Comparison of ENCODE assay signal across 23 cellular contexts in genomic region chr22:31091106-31091975, GRCh38. TPM values are rescaled to one million over a fixed set of nuclear protein-coding genes. Genes with fewer than 3 reads are reported as not detected.
DNase-seq lines count a peak whose midpoint lies in the region; ATAC-seq, FAIRE-seq and TF ChIP-seq lines count a peak whose summit lies in the region.
"Had no signal": no experiment of that assay in that cellular context is flagged by ENCODE, and none has a peak within 500 bp of the region (broad histone marks: within the 10 kb centered on the region; RNA-seq: fewer than 3 reads in every experiment).

No MANE protein-coding gene starts in this region.

- no peak for FAIRE-seq in GM12892 (lab: Jason Lieb, UNC)

- H3K27ac ChIP-seq in RWPE2 (ENCODE audit: poor library complexity, severe bottlenecking), result no peak overlapping the region
- H3K27ac ChIP-seq in thoracic aorta, result peak overlapping the region; percentile 73 to 88
- H3K27ac ChIP-seq: parathyroid adenoma had no signal

- no peaks in the 10 kb centered on the region for H3K4me1 ChIP-seq in RWPE2 (ENCODE audit: insufficient read depth, poor library complexity, severe bottlenecking)
- H3K4me1 ChIP-seq in thoracic aorta (ENCODE audit: control insufficient read depth in 1 of 2, low read depth in 2 of 2), result peaks cover 23 to 100% of the 10 kb centered on the region in 2 donors
- H3K4me1 ChIP-seq: parathyroid adenoma had no signal

- no peak for ATAC-seq in RWPE2 (ENCODE audit: low read depth)
- no peak for ATAC-seq in thoracic aorta (ENCODE audit: insufficient number of reproducible peaks, low FRiP score, low read depth)
- no peak for ATAC-seq in GM18907 (IDR thresholded peaks at IDR 0.05; ENCODE audit: unreplicated experiment)

- peak; percentile 7 for DNase-seq in GM12892 (ENCODE audit: insufficient read length)
- DNase-seq in RWPE2 (ENCODE audit: low spot score), result peak; percentile 56
- peak; percentile 4 for DNase-seq in hepatic stellate cell (ENCODE audit: low spot score)
- DNase-seq in thoracic aorta (ENCODE audit: low spot score), result no peak
- DNase-seq in NCI-H128 (lab: John Stamatoyannopoulos, UW; ENCODE audit: unreplicated experiment), result no peak
- no peak for DNase-seq in NCI-H1436 treated with DMSO at 0.1 percent for 48 hours (lab: John Stamatoyannopoulos, UW)
- no peak for DNase-seq in activated naive CD4-positive, alpha-beta T cell treated with Interleukin-2 at 50 U/mL for 16 hours
- DNase-seq: activated CD4-positive, alpha-beta T cell treated with anti-CD3 and anti-CD28 coated beads, Interleukin-2, amount 50 U/mL, for 4 hours; amniotic stem cell; CD4-positive, alpha-beta T cell; DMS153; effector memory CD4-positive, alpha-beta T cell; head of caudate nucleus; naive B cell; NCI-H1417; NCI-H526; stimulated activated CD4-positive, alpha-beta T cell treated with anti-CD3 and anti-CD28 coated beads, Interleukin-2, amount 100 ng/mL, for 48 hours; T-helper 1 cell had no signal

- H3K36me3 ChIP-seq in RWPE2 (ENCODE audit: low read depth) (peaks cover 97% of the 10 kb centered on the region), thoracic aorta (peaks cover 82% of the 10 kb centered on the region)

- no peak for TF ChIP-seq POLR2A in GM12892 (IDR thresholded peaks at IDR 0.05; ENCODE audit: low read depth, low read length)

- H3K9me3 ChIP-seq in RWPE2 (ENCODE audit: severe bottlenecking), result no peaks in the 10 kb centered on the region
- H3K9me3 ChIP-seq in thoracic aorta, result no peaks in the 10 kb centered on the region

- H3K27me3 ChIP-seq in RWPE2 (ENCODE audit: insufficient read depth, poor library complexity, severe bottlenecking) (no peaks in the 10 kb centered on the region), thoracic aorta (replicated peaks; ENCODE audit: insufficient read depth) (no peaks in the 10 kb centered on the region)

- H3K4me3 ChIP-seq in RWPE2 (ENCODE audit: severe bottlenecking) (no peak overlapping the region), thoracic aorta (no peak overlapping the region)
- H3K4me3 ChIP-seq: lung, skin epidermis had no signal

- TF ChIP-seq CTCF in RWPE2 (IDR thresholded peaks at IDR 0.05; ENCODE audit: poor library complexity, severe bottlenecking) (no peak), thoracic aorta (IDR thresholded peaks at IDR 0.05) (no peak)

RNA-seq across cellular contexts. Expression of gene SMTN, which starts 10.2 kb away (rescaled TPM):
- 4.5 TPM for polyA plus RNA-seq in GM12892 (2012; ENCODE audit: missing spikeins)
- total RNA-seq in thoracic aorta, result 100 to 1,000 TPM; 632 to 946 TPM

RNA-seq across cellular contexts. Expression of gene SELENOM, which starts 16.0 kb away (rescaled TPM):
- 4.0 TPM for polyA plus RNA-seq in GM12892 (2012; ENCODE audit: missing spikeins)
- total RNA-seq in thoracic aorta, result 1,000 to 10,000 TPM in 1 of 2 donors, 100 to 1,000 TPM in 1; 453 to 1,695 TPM

RNA-seq across cellular contexts. Expression of gene INPP5J, which starts 31.4 kb away (rescaled TPM):
- polyA plus RNA-seq in GM12892 (2012; ENCODE audit: missing spikeins), result not detected
- 1 to 10 TPM; 2.3 to 4.1 TPM for total RNA-seq in thoracic aorta

RNA-seq across cellular contexts. Expression of gene PLA2G3, which starts 49.0 kb away (rescaled TPM):
- polyA plus RNA-seq in GM12892 (2012; ENCODE audit: missing spikeins), result not detected
- not detected for total RNA-seq in thoracic aorta
- total RNA-seq: cardiac septum; CD4-positive, alpha-beta T cell had no signal

Comparison
In these comparisons a context has a peak if more than half of its experiments do, and no peak if none do; other contexts are left out.
1. DNase-seq: peak in GM12892 (single experiment), RWPE2 (single experiment) and hepatic stellate cell (single experiment); none in thoracic aorta (single experiment), NCI-H128 (single experiment), NCI-H1436 treated with DMSO at 0.1 percent for 48 hours (single experiment) and activated naive CD4-positive, alpha-beta T cell treated with Interleukin-2 at 50 U/mL for 16 hours (single experiment).